In genomic region chr2:88843061-88843460, GRCh38 we compare ENCODE assay signal across 16 cellular contexts.
"Had no signal": no experiment of that assay in that cellular context is flagged by ENCODE, and none has a peak within 500 bp of the region (broad histone marks: within the 10 kb centered on the region; RNA-seq: fewer than 3 reads in every experiment).

No MANE protein-coding gene starts in this region.

- H3K27me3 ChIP-seq: neural progenitor cell, right atrium auricular region, testis had no signal

- H3K27ac ChIP-seq: left ventricle myocardium inferior, neural progenitor cell, prostate gland, right atrium auricular region, testis had no signal

- H2AFZ ChIP-seq: neural progenitor cell had no signal

- H3K36me3 Mint-ChIP-seq: activated naive CD8-positive, alpha-beta T cell treated with anti-CD3 and anti-CD28 coated beads for 36 hours; neural progenitor cell; type B pancreatic cell had no signal

- H3K27ac Mint-ChIP-seq: activated naive CD8-positive, alpha-beta T cell treated with anti-CD3 and anti-CD28 coated beads for 36 hours; activated T-helper 1 cell treated with anti-CD3 and anti-CD28 coated beads, Interleukin-12 subunit alpha, Interleukin-12 subunit beta, Interleukin-2, Interleukin-4 antibody, amounts not matched to agents 30 ng/mL and 10 ng/mL and 1 ng/mL, durations not matched to agents 14 hours and 24 hours and 36 hours; neural progenitor cell; T-helper 1 cell treated with Interleukin-12 subunit alpha and Interleukin-12 subunit beta and Interleukin-4 antibody, amounts not matched to agents 30 μg/mL and 1 μg/mL, for 36 hours; type B pancreatic cell had no signal

- H3K9ac ChIP-seq: neural progenitor cell had no signal

- H3K36me3 ChIP-seq: left ventricle myocardium inferior, neural progenitor cell, prostate gland, right atrium auricular region had no signal

- DNase-seq: activated CD4-positive, alpha-beta T cell treated with anti-CD3 and anti-CD28 coated beads, Interleukin-2, amount 50 U/mL, for 48 hours; activated naive CD8-positive, alpha-beta T cell treated with anti-CD3 and anti-CD28 coated beads for 36 hours; activated T-cell treated with anti-CD3 and anti-CD28 coated beads for 4 hours; amniotic stem cell; effector CD4-positive, alpha-beta T cell; kidney glomerular epithelial cell; left ventricle myocardium inferior; mammary epithelial cell; stimulated activated CD4-positive, alpha-beta T cell treated with anti-CD3 and anti-CD28 coated beads, Interleukin-2, amount 100 ng/mL, for 24 hours; testis had no signal

- H3K4me3 ChIP-seq: left ventricle myocardium inferior, neural progenitor cell, prostate gland, right atrium auricular region, testis had no signal

- H3K4me1 ChIP-seq: neural progenitor cell, prostate gland, right atrium auricular region, testis had no signal

- H3K4me3 Mint-ChIP-seq: activated naive CD8-positive, alpha-beta T cell treated with anti-CD3 and anti-CD28 coated beads for 36 hours; activated T-helper 1 cell treated with anti-CD3 and anti-CD28 coated beads, Interleukin-12 subunit alpha, Interleukin-12 subunit beta, Interleukin-2, Interleukin-4 antibody, amounts not matched to agents 30 ng/mL and 10 ng/mL and 1 ng/mL, durations not matched to agents 14 hours and 24 hours and 36 hours; neural progenitor cell; T-helper 1 cell treated with Interleukin-12 subunit alpha and Interleukin-12 subunit beta and Interleukin-4 antibody, amounts not matched to agents 30 μg/mL and 1 μg/mL, for 36 hours; type B pancreatic cell had no signal

- H3K9me3 Mint-ChIP-seq: activated naive CD8-positive, alpha-beta T cell treated with anti-CD3 and anti-CD28 coated beads for 36 hours; activated T-helper 1 cell treated with anti-CD3 and anti-CD28 coated beads, Interleukin-12 subunit alpha, Interleukin-12 subunit beta, Interleukin-2, Interleukin-4 antibody, amounts not matched to agents 30 ng/mL and 10 ng/mL and 1 ng/mL, durations not matched to agents 14 hours and 24 hours and 36 hours; neural progenitor cell; T-helper 1 cell treated with Interleukin-12 subunit alpha and Interleukin-12 subunit beta and Interleukin-4 antibody, amounts not matched to agents 30 μg/mL and 1 μg/mL, for 36 hours; type B pancreatic cell had no signal

- H3K9me3 ChIP-seq: left ventricle myocardium inferior, prostate gland, right atrium auricular region, testis had no signal

- H3K4me1 Mint-ChIP-seq: neural progenitor cell had no signal

- H3K4me2 ChIP-seq: neural progenitor cell had no signal
